26 cellular contexts compared by ENCODE assay signal in the genomic region with DNA sequence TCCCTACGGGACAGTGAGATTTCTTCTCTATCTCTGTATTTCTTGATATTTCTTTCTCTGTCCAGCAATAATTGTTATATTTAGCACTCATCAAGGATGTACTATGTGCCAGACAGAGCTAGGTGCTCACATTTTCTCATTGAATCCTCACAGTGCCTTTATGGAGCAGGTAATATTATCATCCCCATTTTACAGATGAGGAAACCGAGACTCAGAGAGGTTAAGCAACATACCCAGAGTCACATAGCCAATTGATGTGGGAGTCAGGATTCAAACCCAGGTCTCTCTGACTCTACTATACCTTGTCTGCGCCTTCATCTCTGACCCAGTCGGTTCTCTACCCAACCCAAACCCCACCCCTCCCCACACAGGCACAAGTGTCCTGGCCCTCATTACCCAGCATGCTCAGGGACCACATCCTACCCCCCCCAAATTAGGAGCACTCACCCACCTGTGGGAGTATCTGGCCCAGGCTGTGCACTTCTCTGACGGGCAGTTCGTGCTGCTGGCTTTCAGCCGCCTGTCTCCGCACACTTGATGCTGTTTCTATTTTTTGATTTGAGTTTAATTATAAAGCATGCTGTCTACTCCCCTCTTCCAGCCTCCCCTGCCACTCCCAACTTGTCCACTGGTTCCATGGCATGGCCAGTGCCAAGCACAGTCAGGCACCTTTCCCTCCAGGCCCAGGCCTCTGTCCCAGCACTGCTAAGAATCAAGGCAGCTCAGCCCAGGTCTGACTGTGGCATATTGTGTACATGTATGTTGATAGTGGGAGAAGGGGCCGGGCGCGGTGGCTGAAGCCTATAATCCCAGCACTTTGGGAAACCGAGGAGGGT. TPM values are rescaled to one million over a fixed set of nuclear protein-coding genes. Genes with fewer than 3 reads are reported as not detected.
DNase-seq lines count a peak whose midpoint lies in the region; ATAC-seq, FAIRE-seq and TF ChIP-seq lines count a peak whose summit lies in the region.
"Had no signal": no experiment of that assay in that cellular context is flagged by ENCODE, and none has a peak within 500 bp of the region (broad histone marks: within the 10 kb centered on the region; RNA-seq: fewer than 3 reads in every experiment).

No MANE protein-coding gene starts in this region.

- no peak for DNase-seq in HepG2 (ENCODE audit: low spot score)
- no peak for DNase-seq in right lobe of liver
- DNase-seq in right atrium auricular region (ENCODE audit: low spot score): no peak
- DNase-seq in sciatic nerve (ENCODE audit: low spot score): peak; percentile 47
- DNase-seq in NCI-H1417 (lab: John Stamatoyannopoulos, UW): no peak
- no peak for DNase-seq in GM23248
- no peak for DNase-seq in SKM-1 (lab: John Stamatoyannopoulos, UW; ENCODE audit: unreplicated experiment)
- no peak for DNase-seq in NCI-H774 (lab: John Stamatoyannopoulos, UW)
- DNase-seq: activated CD4-positive, alpha-beta T cell treated with anti-CD3 and anti-CD28 coated beads for 1 hour; activated CD8-positive, alpha-beta T cell treated with anti-CD3 and anti-CD28 coated beads for 36 hours; activated naive CD4-positive, alpha-beta T cell treated with anti-CD3 and anti-CD28 coated beads, Interleukin-2, amount 50 U/mL, for 16 hours; AML-193; CD4-positive, alpha-beta T cell; DMS79 treated with DMSO at 0.1 percent for 48 hours; effector CD4-positive, alpha-beta T cell; GDM1; NCI-H2081; NCI-H226; NCI-H69; SHP77 treated with DMSO at 0.1 percent for 48 hours; stimulated activated naive CD4-positive, alpha-beta T cell; upper lobe of right lung had no signal

- FAIRE-seq in HepG2 (lab: Jason Lieb, UNC): no peak
- FAIRE-seq: A549, colon had no signal

- H3K4me2 ChIP-seq in HepG2 (ENCODE audit: low read depth, low read length) (no peak overlapping the region), GM23248 (ENCODE audit: unreplicated experiment) (no peak overlapping the region)
- H3K4me2 ChIP-seq: A549 had no signal

- H3F3A ChIP-seq in GM23248 (ENCODE audit: insufficient read depth): no peaks in the 10 kb centered on the region

- no peak for TF ChIP-seq POLR2A in HepG2 (IDR thresholded peaks at IDR 0.05; ENCODE audit: insufficient read depth in 1 of 2, low read depth in 2 of 2, low read length in 2 of 2)
- TF ChIP-seq POLR2A in right lobe of liver (IDR thresholded peaks at IDR 0.05): no peak

- in situ Hi-C loops in HepG2 (cut with HindIII; ENCODE audit: extremely low pct_ligation_motif_present, low pct_unique_long_range_greater_than_20kb): loop anchor here (10.0 kb wide), 1 partner anchor 207 kb away; no protein-coding TSS in a partner anchor
- in situ Hi-C loops in GM23248 (cut with MboI): loop anchor here (10.0 kb wide), 1 partner anchor 857 kb away; no protein-coding TSS in a partner anchor

- intact Hi-C loops in HepG2 (cut with micrococcal nuclease; ENCODE audit: unreplicated experiment) (no loop called here), right lobe of liver (cut with DNase I) (loop anchor here in 1 of 2 donors (10.0 kb wide), 2 partner anchors 133 to 857 kb away; a partner anchor contains a TSS), sciatic nerve (cut with DNase I) (loop anchor here (10.0 kb wide), 1 partner anchor 857 kb away; no protein-coding TSS in a partner anchor)

- no peak for TF ChIP-seq RAD21 in HepG2 (CRISPR knock-in tag; IDR thresholded peaks at IDR 0.05)

- H3K36me3 ChIP-seq in HepG2 (replicated peaks in 1 of 2; ENCODE audit: control insufficient read depth in 1 of 2, insufficient read depth in 2 of 2, low read length in 2 of 2) (no peaks in the 10 kb centered on the region), right lobe of liver (no peaks in the 10 kb centered on the region), right atrium auricular region (no peaks in the 10 kb centered on the region), GM23248 (ENCODE audit: low read depth) (no peaks in the 10 kb centered on the region)
- H3K36me3 ChIP-seq: suprapubic skin, upper lobe of right lung had no signal

- H4K20me1 ChIP-seq in HepG2 (ENCODE audit: insufficient read depth, low read length) (no peaks in the 10 kb centered on the region), GM23248 (ENCODE audit: insufficient read depth) (no peaks in the 10 kb centered on the region)

- H3K4me3 ChIP-seq in HepG2 (replicated peaks in 1 of 3; ENCODE audit: insufficient read depth in 1 of 3, low read depth in 2 of 3, low read length in 3 of 3) (no peak overlapping the region), right lobe of liver (no peak overlapping the region), right atrium auricular region (no peak overlapping the region), GM23248 (no peak overlapping the region)
- H3K4me3 ChIP-seq: A549, suprapubic skin, upper lobe of right lung had no signal

- CTCF ChIA-PET in HepG2 (lab: Yijun Ruan, JAX; ENCODE audit: low intra/inter-chr PET ratio, low total read pairs): no interaction called here

- H2AFZ ChIP-seq in HepG2 (ENCODE audit: low read length) (no peak overlapping the region), GM23248 (no peak overlapping the region)

- H3K9me3 ChIP-seq in HepG2 (ENCODE audit: low read length) (no peaks in the 10 kb centered on the region), right lobe of liver (no peaks in the 10 kb centered on the region), right atrium auricular region (no peaks in the 10 kb centered on the region), GM23248 (ENCODE audit: low read depth) (no peaks in the 10 kb centered on the region)
- H3K9me3 ChIP-seq: A549, suprapubic skin, upper lobe of right lung had no signal

- ATAC-seq in HepG2 (no peak), right lobe of liver (no peak), sciatic nerve (no peak)
- ATAC-seq: activated CD8-positive, alpha-beta T cell treated with anti-CD3 and anti-CD28 coated beads for 36 hours; Panc1; upper lobe of right lung had no signal

- H3K9ac ChIP-seq in HepG2 (ENCODE audit: insufficient read depth, low read depth, low read length) (no peak overlapping the region), GM23248 (no peak overlapping the region)

- peaks cover 34% of the 10 kb centered on the region for H3K4me1 ChIP-seq in HepG2 (ENCODE audit: insufficient read depth, low read length)
- peaks cover 0 to 4% (median 0%) of the 10 kb centered on the region in 4 donors for H3K4me1 ChIP-seq in right lobe of liver
- peaks cover 0 to 18% of the 10 kb centered on the region in 2 donors for H3K4me1 ChIP-seq in right atrium auricular region
- no peaks in the 10 kb centered on the region for H3K4me1 ChIP-seq in GM23248 (ENCODE audit: insufficient read depth)
- H3K4me1 ChIP-seq: A549 had no signal

- no peaks in the 10 kb centered on the region for H3K9me2 ChIP-seq in GM23248 (ENCODE audit: insufficient read depth)

- no peak for TF ChIP-seq CTCF in HepG2 (CRISPR knock-in tag; IDR thresholded peaks at IDR 0.05)
- no peak for TF ChIP-seq CTCF in right lobe of liver (IDR thresholded peaks at IDR 0.05)
- TF ChIP-seq CTCF in right atrium auricular region (IDR thresholded peaks at IDR 0.05): no peak

- no peaks in the 10 kb centered on the region for H3K79me2 ChIP-seq in HepG2 (ENCODE audit: insufficient read depth, low read length)
- H3K79me2 ChIP-seq in GM23248 (ENCODE audit: insufficient read depth): no peaks in the 10 kb centered on the region

- 82% methylated on average over 12 of the region's 12 CpGs for WGBS in HepG2 (ENCODE audit: low lambda C conversion rate)
- WGBS in right lobe of liver (ENCODE audit: insufficient coverage, low coverage, low lambda C conversion rate, missing lambda C conversion rate): 91% methylated on average over 12 of the region's 12 CpGs
- WGBS in GM23248 (ENCODE audit: low coverage in 1 of 2, low lambda C conversion rate in 2 of 2, missing lambda C conversion rate in 2 of 2), 2 experiments: 84 to 88% methylated on average over 12 of the region's 12 CpGs

- no peak for TF ChIP-seq EP300 in HepG2 (IDR thresholded peaks at IDR 0.05; ENCODE audit: low read depth in 2 of 2, low read length in 2 of 2)
- TF ChIP-seq EP300 in HepG2 (CRISPR knock-in tag; IDR thresholded peaks at IDR 0.05; ENCODE audit: borderline replicate concordance): no peak

- H3K27me3 ChIP-seq in HepG2 (ENCODE audit: control insufficient read depth in 1 of 2, insufficient read depth in 2 of 2, low read length in 2 of 2): no peaks in the 10 kb centered on the region
- H3K27me3 ChIP-seq in right lobe of liver: no peaks in the 10 kb centered on the region
- no peaks in the 10 kb centered on the region for H3K27me3 ChIP-seq in right atrium auricular region
- no peaks in the 10 kb centered on the region for H3K27me3 ChIP-seq in GM23248 (replicated peaks; ENCODE audit: insufficient read depth)
- H3K27me3 ChIP-seq: suprapubic skin, upper lobe of right lung had no signal

- POLR2A ChIA-PET in HepG2 (lab: Yijun Ruan, JAX): no interaction called here

- BruUV-seq in HepG2 (replicated peaks; lab: Mats Ljungman, UMichigan): no TSS peak

- no peak overlapping the region for H3K27ac ChIP-seq in HepG2 (ENCODE audit: extremely low read length, insufficient read depth, low read length)
- H3K27ac ChIP-seq in right lobe of liver: no peak overlapping the region
- peak overlapping the region; percentile 53 to 67 for H3K27ac ChIP-seq in right atrium auricular region
- no peak overlapping the region for H3K27ac ChIP-seq in GM23248
- H3K27ac ChIP-seq: A549, suprapubic skin, upper lobe of right lung had no signal

RNA-seq across cellular contexts. Expression of a gene that starts 9.8 kb away (rescaled TPM):
- 10.3 and 10.4 TPM in 2 replicates for total RNA-seq in HepG2 (2016; rRNA removed; fragmentation: Illumina TruSeq; extraction: Trizol)
- total RNA-seq in HepG2 (2016; cell fraction: cytosol; rRNA removed; fragmentation: Illumina TruSeq; extraction: Trizol; ENCODE audit: low read depth): 10.9 and 13.8 TPM in 2 replicates
- 9.3 and 9.8 TPM in 2 replicates for total RNA-seq in HepG2 (2016; cell fraction: insoluble cytoplasmic fraction; rRNA removed; fragmentation: Illumina TruSeq; extraction: Trizol)
- total RNA-seq in HepG2 (2016; cell fraction: membrane; rRNA removed; fragmentation: Illumina TruSeq; extraction: Trizol): 6.0 and 7.3 TPM in 2 replicates
- total RNA-seq in HepG2 (2016; cell fraction: nucleus; rRNA removed; fragmentation: Illumina TruSeq; extraction: Trizol): 10.6 and 11.4 TPM in 2 replicates
- polyA plus RNA-seq in HepG2 (2011; rRNA removed): 12.2 and 13.2 TPM in 2 replicates
- 6.4 and 11.6 TPM in 2 replicates for polyA plus RNA-seq in HepG2 (2011; cell fraction: cytosol; rRNA removed)
- polyA plus RNA-seq in HepG2 (2011; cell fraction: nucleus; rRNA removed): 4.3 and 6.7 TPM in 2 replicates
- polyA plus RNA-seq in HepG2 (2012): 6.4 and 6.6 TPM in 2 replicates
- 1.2 and 1.6 TPM in 2 replicates for polyA plus RNA-seq in HepG2 (2016; cell fraction: cytosol; fragmentation: Illumina TruSeq; extraction: Trizol; ENCODE audit: low read depth)
- polyA plus RNA-seq in HepG2 (2016; cell fraction: insoluble cytoplasmic fraction; fragmentation: Illumina TruSeq; extraction: Trizol; ENCODE audit: low read depth): 4.8 and 6.2 TPM in 2 replicates
- 2.2 and 2.8 TPM in 2 replicates for polyA plus RNA-seq in HepG2 (2016; cell fraction: membrane; fragmentation: Illumina TruSeq; extraction: Trizol; ENCODE audit: low read depth)
- polyA plus RNA-seq in HepG2 (2016; cell fraction: nucleus; fragmentation: Illumina TruSeq; extraction: Trizol; ENCODE audit: insufficient read depth, low read depth): 10.1 and 10.4 TPM in 2 replicates
- 25.6 and 32.5 TPM in 2 replicates for polyA minus RNA-seq in HepG2 (2011; rRNA and poly(A)+ RNA removed; ENCODE audit: low replicate concordance)
- 14.2 and 18.8 TPM in 2 replicates for polyA minus RNA-seq in HepG2 (2011; cell fraction: cytosol; rRNA and poly(A)+ RNA removed)
- polyA minus RNA-seq in HepG2 (2011; cell fraction: nucleus; rRNA and poly(A)+ RNA removed): 14.0 and 15.4 TPM in 2 replicates
- total RNA-seq in right lobe of liver: 10 to 100 TPM in 3 of 6 experiments, 1 to 10 TPM in 3; 5.7 to 13.2 (median 9.3) TPM
- 10 to 100 TPM; 24.7 to 26.3 TPM for total RNA-seq in right atrium auricular region
- 51.4 TPM for total RNA-seq in sciatic nerve
- total RNA-seq in GM23248 (2014; rRNA removed; shearing (Covaris generic)): 30.5 and 31.5 TPM in 2 replicates
- 16.8 and 16.9 TPM in 2 replicates for polyA plus RNA-seq in GM23248 (2016; fragmentation: Nextera tagmentation; extraction: Ambion mirVana)

Comparison
In these comparisons a context has a peak if more than half of its experiments do, and no peak if none do; other contexts are left out.
1. H3K27ac ChIP-seq: peak in right atrium auricular region (2 of 2); none in HepG2 (single experiment), right lobe of liver (0 of 3) and GM23248 (single experiment).